In genomic region chr22:41822289-41823057, GRCh38 we compare ENCODE assay signal across 8 cellular contexts. TPM values are rescaled to one million over a fixed set of nuclear protein-coding genes. Genes with fewer than 3 reads are reported as not detected.
DNase-seq lines count a peak whose midpoint lies in the region; ATAC-seq and TF ChIP-seq lines count a peak whose summit lies in the region.

No MANE protein-coding gene starts in this region.

- CTCF ChIA-PET in WTC11 (lab: Charles Lee) = interaction anchor here (0.9 to 2.4 kb wide), 9 partner anchors 10 to 638 kb away, joined by 3 to 15 read pairs (median 4); partner anchors contain the start of gene SREBF2

- H3K36me3 ChIP-seq in heart left ventricle (peaks cover 0 to 12% (median 0%) of the 10 kb centered on the region in 9 donors), right atrium auricular region (no peaks in the 10 kb centered on the region)
- H3K36me3 ChIP-seq in effector memory CD4-positive, alpha-beta T cell (ENCODE audit: control insufficient read depth, insufficient read depth, low read length) = peaks cover 7% of the 10 kb centered on the region

- H3K4me1 ChIP-seq in heart left ventricle (peaks cover 3 to 29% (median 22%) of the 10 kb centered on the region in 12 donors), right atrium auricular region (peaks cover 0 to 29% of the 10 kb centered on the region in 2 donors)
- H3K4me1 ChIP-seq in effector memory CD4-positive, alpha-beta T cell (ENCODE audit: control insufficient read depth, insufficient read depth, low read length, poor library complexity, severe bottlenecking) = peaks cover 2% of the 10 kb centered on the region

- WGBS in heart left ventricle, 4 donors = 75 to 97% (median 87%) methylated on average over 2 to 3 of the region's 3 CpGs

- intact Hi-C loops in heart left ventricle (cut with DNase I) (loop anchor here in 9 of 10 donors (1.0 to 10.0 kb wide), 5 partner anchors 118 to 128 kb away; partner anchors contain the start of gene MEI1 (in 3 of the 9)), natural killer cell (cut with micrococcal nuclease) (loop anchor here (1.0 kb wide), 2 partner anchors 35 to 119 kb away; no protein-coding TSS in a partner anchor)

- H3K9me3 ChIP-seq in heart left ventricle (no peaks in the 10 kb centered on the region), right atrium auricular region (no peaks in the 10 kb centered on the region)
- H3K9me3 ChIP-seq in effector memory CD4-positive, alpha-beta T cell (ENCODE audit: control insufficient read depth, low read length) = no peaks in the 10 kb centered on the region

- no peaks in the 10 kb centered on the region for H3K27me3 ChIP-seq in heart left ventricle
- H3K27me3 ChIP-seq in right atrium auricular region = no peaks in the 10 kb centered on the region
- H3K27me3 ChIP-seq in effector memory CD4-positive, alpha-beta T cell (replicated peaks; ENCODE audit: control insufficient read depth, insufficient read depth, low read length, poor library complexity, severe bottlenecking) = no peaks in the 10 kb centered on the region

- H3K27ac ChIP-seq in heart left ventricle (no peak overlapping the region), right atrium auricular region (no peak overlapping the region)
- peak overlapping the region; percentile 0 for H3K27ac ChIP-seq in effector memory CD4-positive, alpha-beta T cell (ENCODE audit: insufficient read depth, low read length, poor library complexity, severe bottlenecking)

- H3K9me3 Mint-ChIP-seq in WTC11 (no peaks in the 10 kb centered on the region), natural killer cell (no peaks in the 10 kb centered on the region)

- POLR2A ChIA-PET in WTC11 (lab: Charles Lee) = no interaction called here

- TF ChIP-seq CTCF in heart left ventricle (IDR thresholded peaks at IDR 0.05) (peak; percentile 18 to 61 (median 48)), right atrium auricular region (IDR thresholded peaks at IDR 0.05) (peak in 1 of 2 donors; percentile 64), WTC11 (IDR thresholded peaks at IDR 0.05) (no peak), natural killer cell (IDR thresholded peaks at IDR 0.05) (peak; percentile 61)

- TF ChIP-seq POLR2A in heart left ventricle (IDR thresholded peaks at IDR 0.05) = no peak

- H3K4me3 ChIP-seq in heart left ventricle (no peak overlapping the region), right atrium auricular region (no peak overlapping the region)
- no peak overlapping the region for H3K4me3 ChIP-seq in effector memory CD4-positive, alpha-beta T cell (ENCODE audit: insufficient read depth, low read depth, low read length, poor library complexity, severe bottlenecking)

- H3K27me3 Mint-ChIP-seq in WTC11 (ENCODE audit: low read depth) (no peaks in the 10 kb centered on the region; the same call in 1 of the 2 replicates), natural killer cell (ENCODE audit: low read depth in 2 of 2) (no peaks in the 10 kb centered on the region)

- ATAC-seq in heart left ventricle (peak in 2 of 4 donors; percentile 16 to 26), WTC11 (peak; percentile 54), natural killer cell (peak; percentile 68 to 97 (median 81)), GM18502 (IDR thresholded peaks at IDR 0.05; ENCODE audit: poor library complexity, unreplicated experiment) (no peak)

- H3K4me1 Mint-ChIP-seq in WTC11 (peaks cover 35% of the 10 kb centered on the region), natural killer cell (peaks cover 9 to 27% of the 10 kb centered on the region in 2 donors)

- H3K36me3 Mint-ChIP-seq in WTC11 = peaks cover 4% of the 10 kb centered on the region
- H3K36me3 Mint-ChIP-seq in natural killer cell = no peaks in the 10 kb centered on the region

- H3K27ac Mint-ChIP-seq in WTC11 = peak overlapping the region; percentile 32; the same call in 1 of the 2 replicates
- H3K27ac Mint-ChIP-seq in natural killer cell = peak overlapping the region in 1 of 2 donors; percentile 61

- H3K4me3 Mint-ChIP-seq in WTC11 = no peak overlapping the region
- H3K4me3 Mint-ChIP-seq in natural killer cell = no peak overlapping the region

- DNase-seq in heart left ventricle (no peak), right atrium auricular region (ENCODE audit: low spot score) (no peak), NCI-H1105 (lab: John Stamatoyannopoulos, UW) (peak; percentile 41), WTC11 (ENCODE audit: low spot score) (no peak), natural killer cell (no peak), NCI-H2107 treated with DMSO at 0.1 percent for 48 hours (lab: John Stamatoyannopoulos, UW; ENCODE audit: unreplicated experiment) (no peak)
- DNase-seq in effector memory CD4-positive, alpha-beta T cell = no peak

TF ChIP-seq in WTC11, 78 proteins besides CTCF, POLR2A, EP300 and RAD21:
- no peak for TF ChIP-seq JAZF1 (CRISPR knock-in tag; IDR thresholded peaks at IDR 0.05)
- no peak for TF ChIP-seq ATF2 (CRISPR knock-in tag; IDR thresholded peaks at IDR 0.05; ENCODE audit: borderline replicate concordance, low read depth)
- TF ChIP-seq FOXK1 (CRISPR knock-in tag; IDR thresholded peaks at IDR 0.05) = no peak
- TF ChIP-seq CBFB (CRISPR knock-in tag; IDR thresholded peaks at IDR 0.05; ENCODE audit: low read depth) = no peak
- TF ChIP-seq MLX (CRISPR knock-in tag; IDR thresholded peaks at IDR 0.05) = no peak
- TF ChIP-seq GRHL2 (CRISPR knock-in tag; IDR thresholded peaks at IDR 0.05; ENCODE audit: insufficient replicate concordance, severe bottlenecking) = no peak
- no peak for TF ChIP-seq ZNF512 (CRISPR knock-in tag; IDR thresholded peaks at IDR 0.05; ENCODE audit: borderline replicate concordance)
- TF ChIP-seq SMAD4 (CRISPR knock-in tag; IDR thresholded peaks at IDR 0.05) = no peak
- no peak for TF ChIP-seq ZSCAN18 (CRISPR knock-in tag; IDR thresholded peaks at IDR 0.05)

RNA-seq across cellular contexts. Expression of gene SREBF2, which starts 10.4 kb away (rescaled TPM):
- 100 to 1,000 TPM in 3 of 9 donors, 10 to 100 TPM in 6; 49.1 to 109 (median 73.0) TPM for total RNA-seq in heart left ventricle
- 100 to 1,000 TPM in 1 of 2 donors, 10 to 100 TPM in 1; 39.4 to 115 TPM for polyA plus RNA-seq in heart left ventricle
- total RNA-seq in right atrium auricular region = 10 to 100 TPM; 45.6 to 61.4 TPM
- total RNA-seq in WTC11 (2021) = 151 to 173 TPM (median 171 TPM) in 3 replicates
- total RNA-seq in natural killer cell = 100 to 1,000 TPM; 101 to 106 (median 105) TPM

RNA-seq across cellular contexts. Expression of gene CCDC134, which starts 22.0 kb away (rescaled TPM):
- total RNA-seq in heart left ventricle (10 to 100 TPM in 1 of 9 donors, 1 to 10 TPM in 8; 2.3 to 10.2 (median 3.5) TPM), right atrium auricular region (1 to 10 TPM; 4.0 to 6.4 TPM), WTC11 (2021) (19.0 to 21.3 TPM (median 19.2 TPM) in 3 replicates), natural killer cell (10 to 100 TPM; 16.4 to 22.1 (median 16.7) TPM)
- polyA plus RNA-seq in heart left ventricle = 1 to 10 TPM; 2.2 to 5.0 TPM
